22 cellular contexts compared by ENCODE assay signal in genomic region chr6:169778646-169779045, GRCh38. TPM values are rescaled to one million over a fixed set of nuclear protein-coding genes. Genes with fewer than 3 reads are reported as not detected.
DNase-seq lines count a peak whose midpoint lies in the region; ATAC-seq and TF ChIP-seq lines count a peak whose summit lies in the region.
"Had no signal": no experiment of that assay in that cellular context is flagged by ENCODE, and none has a peak within 500 bp of the region (broad histone marks: within the 10 kb centered on the region; RNA-seq: fewer than 3 reads in every experiment).

No MANE protein-coding gene starts in this region.

- no peaks in the 10 kb centered on the region for H3K27me3 ChIP-seq in RWPE2 (ENCODE audit: insufficient read depth, poor library complexity, severe bottlenecking)
- H3K27me3 ChIP-seq: Peyer's patch had no signal

- TF ChIP-seq CTCF in RWPE2 (IDR thresholded peaks at IDR 0.05; ENCODE audit: poor library complexity, severe bottlenecking) (no peak), coronary artery (IDR thresholded peaks at IDR 0.05) (no peak)

- H3K36me3 ChIP-seq in RWPE2 (ENCODE audit: low read depth): peaks cover 37% of the 10 kb centered on the region

- H3K9me3 ChIP-seq in RWPE2 (ENCODE audit: severe bottlenecking): no peaks in the 10 kb centered on the region
- H3K9me3 ChIP-seq: Peyer's patch had no signal

- peak; percentile 91 for ATAC-seq in RWPE2 (ENCODE audit: low read depth)
- no peak for ATAC-seq in left lobe of liver
- ATAC-seq in GM19351 (IDR thresholded peaks at IDR 0.05; ENCODE audit: unreplicated experiment): no peak
- no peak for ATAC-seq in GM18907 (IDR thresholded peaks at IDR 0.05; ENCODE audit: unreplicated experiment)
- ATAC-seq in GM18519 (IDR thresholded peaks at IDR 0.05; ENCODE audit: low FRiP score, unreplicated experiment): no peak
- ATAC-seq: GM12878, K562 had no signal

- no peak for DNase-seq in RWPE2 (ENCODE audit: low spot score)
- DNase-seq in coronary artery (ENCODE audit: low spot score): peak; percentile 68
- peak; percentile 39 for DNase-seq in left lobe of liver (ENCODE audit: low spot score)
- peak; percentile 44 for DNase-seq in ureter (ENCODE audit: low spot score)
- DNase-seq: ACHN; C1 segment of cervical spinal cord; CD8-positive, alpha-beta memory T cell; DMS53; EL; GM23248; HCEC 1CT; NCI-H1105; NCI-H1694; NCI-H748 treated with DMSO at 0.1 percent for 48 hours; NK-92 treated with Interleukin-12 subunit alpha and Interleukin-12 subunit beta, amount 100 ng/mL, for 24 hours; Peyer's patch; Right ventricle myocardium superior had no signal

- H3K4me1 ChIP-seq in RWPE2 (ENCODE audit: insufficient read depth, poor library complexity, severe bottlenecking): peaks cover 24% of the 10 kb centered on the region
- H3K4me1 ChIP-seq: Peyer's patch had no signal

- H3K27ac ChIP-seq in RWPE2 (ENCODE audit: poor library complexity, severe bottlenecking) (peak overlapping the region; percentile 15), coronary artery (no peak overlapping the region)
- H3K27ac ChIP-seq: GM23248, Peyer's patch had no signal

- H3K4me3 ChIP-seq in RWPE2 (ENCODE audit: severe bottlenecking): no peak overlapping the region
- H3K4me3 ChIP-seq in coronary artery: no peak overlapping the region
- H3K4me3 ChIP-seq: GM12878, GM23248, K562, Peyer's patch had no signal

RNA-seq across cellular contexts. Expression of gene ERMARD, which starts 27.2 kb away (rescaled TPM):
- total RNA-seq in left lobe of liver (16.3 TPM), ureter (35.6 TPM)

RNA-seq across cellular contexts. Expression of gene DYNLT2, which starts 27.3 kb away (rescaled TPM):
- 0.60 TPM for total RNA-seq in left lobe of liver
- total RNA-seq in ureter: 3.8 TPM

RNA-seq across cellular contexts. Expression of gene PHF10, which starts 54.3 kb away (rescaled TPM):
- 19.6 TPM for total RNA-seq in left lobe of liver
- 45.0 TPM for total RNA-seq in ureter
